8 cellular contexts compared by ENCODE assay signal in the genomic region with DNA sequence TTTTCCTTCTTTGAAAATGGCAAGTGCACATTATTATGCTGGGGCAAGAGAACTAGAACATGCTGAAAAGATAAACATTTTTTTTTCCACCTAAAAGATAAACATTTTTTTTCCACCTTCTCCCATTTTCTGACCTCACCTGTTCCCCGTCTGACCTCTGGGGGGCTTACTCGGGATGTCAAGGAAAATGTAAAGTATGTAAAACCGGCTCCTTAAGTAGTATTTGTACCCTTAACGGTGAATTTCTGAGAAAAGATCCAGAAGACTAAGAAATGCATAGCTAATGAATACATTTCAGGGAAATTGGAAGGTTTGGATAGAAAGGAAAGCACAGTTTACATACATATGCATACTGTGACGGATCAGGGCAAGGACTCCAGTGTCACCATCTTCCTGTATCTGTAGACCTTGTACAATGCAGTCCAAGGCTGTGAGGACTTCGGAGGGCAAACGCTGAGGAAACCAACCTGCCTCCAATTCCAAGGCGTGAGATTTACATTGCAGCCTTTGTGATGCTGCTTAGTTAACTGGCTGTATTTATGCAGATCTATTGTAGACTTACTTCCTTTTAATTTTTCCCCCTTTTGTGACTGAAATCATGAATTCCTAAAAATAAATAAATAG.
DNase-seq lines count a peak whose midpoint lies in the region; ATAC-seq and TF ChIP-seq lines count a peak whose summit lies in the region.

No MANE protein-coding gene starts in this region.

- POLR2A ChIA-PET in naive thymus-derived CD8-positive, alpha-beta T cell (lab: Charles Lee): no interaction called here

- DNase-seq in ELR (ENCODE audit: low read depth) (peak; percentile 21), KBM-7 (peak; percentile 68), astrocyte of the cerebellum (ENCODE audit: low read depth) (no peak), uterus (no peak), omental fat pad (ENCODE audit: low spot score) (no peak), left lobe of liver (ENCODE audit: low spot score) (no peak)
- DNase-seq in naive thymus-derived CD8-positive, alpha-beta T cell: no peak

- intact Hi-C loops in uterus (cut with DNase I; ENCODE audit: low total_unique reads): no loop called here

- H3K9me3 ChIP-seq in uterus: no peaks in the 10 kb centered on the region

- in situ Hi-C loops in KBM-7 (cut with MboI; ENCODE audit: low pct_unique_long_range_greater_than_20kb, low sequenced_read_pairs): no loop called here
- in situ Hi-C loops in astrocyte of the cerebellum (cut with HindIII; ENCODE audit: low sequenced_read_pairs): no loop called here

- no peak for TF ChIP-seq POLR2A in uterus (IDR thresholded peaks at IDR 0.05)

- peaks cover 0 to 15% of the 10 kb centered on the region in 2 donors for H3K27me3 ChIP-seq in uterus

- TF ChIP-seq CTCF in astrocyte of the cerebellum (IDR thresholded peaks at IDR 0.05; ENCODE audit: low read depth, low read length, missing control alignments) (no peak), uterus (IDR thresholded peaks at IDR 0.05) (no peak), omental fat pad (IDR thresholded peaks at IDR 0.05) (no peak)

- peak overlapping the region; percentile 61 for H3K4me3 ChIP-seq in astrocyte of the cerebellum (ENCODE audit: low read depth, low read length)
- H3K4me3 ChIP-seq in uterus: no peak overlapping the region

- ATAC-seq in naive thymus-derived CD8-positive, alpha-beta T cell: no peak
- no peak for ATAC-seq in omental fat pad (ENCODE audit: low FRiP score)
- ATAC-seq in left lobe of liver: no peak
- ATAC-seq in HG03565 (IDR thresholded peaks at IDR 0.05; ENCODE audit: unreplicated experiment): no peak

- H3K27ac Mint-ChIP-seq in naive thymus-derived CD8-positive, alpha-beta T cell: no peak overlapping the region

- H3K4me1 Mint-ChIP-seq in naive thymus-derived CD8-positive, alpha-beta T cell: peaks cover 0 to 17% (median 10%) of the 10 kb centered on the region in 4 donors

- no peaks in the 10 kb centered on the region for H3K36me3 ChIP-seq in uterus

- H3K27ac ChIP-seq in uterus: no peak overlapping the region

- H3K9me3 Mint-ChIP-seq in naive thymus-derived CD8-positive, alpha-beta T cell: peaks cover 0 to 4% (median 0%) of the 10 kb centered on the region in 9 donors

- peak overlapping the region in 9 of 10 donors; percentile 37 to 74 (median 61) for H3K4me3 Mint-ChIP-seq in naive thymus-derived CD8-positive, alpha-beta T cell

- H3K27me3 Mint-ChIP-seq in naive thymus-derived CD8-positive, alpha-beta T cell: peaks cover 28 to 69% (median 36%) of the 10 kb centered on the region in 5 donors

- H3K36me3 Mint-ChIP-seq in naive thymus-derived CD8-positive, alpha-beta T cell: peaks cover 0 to 4% (median 0%) of the 10 kb centered on the region in 3 donors

- peaks cover 0 to 7% of the 10 kb centered on the region in 2 donors for H3K4me1 ChIP-seq in uterus

Comparison
In these comparisons a context has a peak if more than half of its experiments do, and no peak if none do; other contexts are left out.
1. DNase-seq: peak in ELR (single experiment) and KBM-7 (single experiment); none in astrocyte of the cerebellum (single experiment), naive thymus-derived CD8-positive, alpha-beta T cell (0 of 10), uterus (0 of 2), omental fat pad (single experiment) and left lobe of liver (single experiment).